8 cellular contexts compared by ENCODE assay signal in the genomic region with DNA sequence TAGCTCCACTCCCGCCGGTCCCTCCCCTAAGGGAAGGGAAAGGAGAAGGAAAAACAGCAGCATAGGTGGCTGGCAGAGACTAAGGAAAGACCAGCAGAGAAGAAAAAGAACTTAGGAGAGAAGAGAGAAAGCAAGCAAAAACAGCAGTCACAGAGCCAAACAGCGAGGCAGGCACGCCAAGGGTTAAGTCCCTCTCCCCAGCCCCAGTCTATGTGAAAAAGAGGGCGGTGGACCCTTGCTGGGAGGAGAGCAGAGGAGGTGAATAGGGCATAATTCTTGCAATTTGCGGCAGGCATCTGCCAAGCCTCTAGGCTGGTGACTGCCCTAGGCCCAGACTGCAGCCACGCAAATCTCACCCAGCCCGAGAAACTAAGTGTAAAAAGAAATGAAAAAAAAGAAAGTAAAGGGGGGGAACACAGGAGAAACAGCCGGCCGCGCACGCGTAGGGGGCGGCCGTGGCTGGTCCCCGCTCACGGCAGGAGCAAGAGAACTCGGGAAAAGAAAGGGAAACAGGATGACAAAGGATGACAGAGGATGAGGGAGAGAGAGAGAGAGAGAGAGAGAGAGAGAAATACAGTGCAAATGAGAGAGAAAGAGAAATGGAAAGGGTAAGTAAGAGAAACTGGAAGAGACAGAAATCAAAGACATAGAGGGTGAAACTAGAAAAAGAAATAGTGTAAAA. TPM values are rescaled to one million over a fixed set of nuclear protein-coding genes. Genes with fewer than 3 reads are reported as not detected.
DNase-seq lines count a peak whose midpoint lies in the region; FAIRE-seq and TF ChIP-seq lines count a peak whose summit lies in the region.

No MANE protein-coding gene starts in this region.

- H3K36me3 Mint-ChIP-seq in MCF 10A (ENCODE audit: insufficient read depth, unreplicated experiment) (no peaks in the 10 kb centered on the region), mesothelial cell of epicardium (no peaks in the 10 kb centered on the region)

- peak overlapping the region; percentile 26; the same call in 1 of the 2 replicates for H2AFZ ChIP-seq in KMS-11 (ENCODE audit: low read depth)

- TF ChIP-seq CTCF in A673 (conservative IDR thresholded peaks at IDR 0.05; ENCODE audit: low read depth, low read length), result no peak
- TF ChIP-seq CTCF in KMS-11 (conservative IDR thresholded peaks at IDR 0.05; ENCODE audit: low read depth, low read length), result no peak
- TF ChIP-seq CTCF in MCF 10A (IDR thresholded peaks at IDR 0.05; ENCODE audit: unreplicated experiment), result no peak
- TF ChIP-seq CTCF in mesothelial cell of epicardium (IDR thresholded peaks at IDR 0.05; ENCODE audit: unreplicated experiment), result no peak

- intact Hi-C loops in A673 (cut with micrococcal nuclease; ENCODE audit: unreplicated experiment) (no loop called here), MCF 10A (cut with micrococcal nuclease) (no loop called here)

- no peak overlapping the region for H3K9ac ChIP-seq in KMS-11

- H3K4me1 ChIP-seq in A673 (ENCODE audit: insufficient read depth, low read length, poor library complexity, severe bottlenecking), result no peaks in the 10 kb centered on the region
- no peaks in the 10 kb centered on the region for H3K4me1 ChIP-seq in KMS-11 (ENCODE audit: low read depth, poor library complexity, severe bottlenecking)

- H3K9me3 ChIP-seq in A673 (ENCODE audit: low read depth, low read length, poor library complexity, severe bottlenecking), result no peaks in the 10 kb centered on the region

- H3K9me3 Mint-ChIP-seq in MCF 10A (ENCODE audit: unreplicated experiment), result no peaks in the 10 kb centered on the region
- peaks cover 4% of the 10 kb centered on the region for H3K9me3 Mint-ChIP-seq in mesothelial cell of epicardium

- DNase-seq in A673 (ENCODE audit: low spot score), result peak; percentile 3
- no peak for DNase-seq in GM19239 (ENCODE audit: insufficient read length, low spot score)
- DNase-seq in MCF 10A (ENCODE audit: unreplicated experiment), result peak; percentile 10
- DNase-seq in mesothelial cell of epicardium (ENCODE audit: low spot score in 2 of 2, unreplicated experiment in 2 of 2), result no peak
- no peak for DNase-seq in frontal cortex (ENCODE audit: low spot score in 2 of 2)
- no peak for DNase-seq in OCI-M1 (lab: John Stamatoyannopoulos, UW)
- DNase-seq in NCI-H510A (lab: John Stamatoyannopoulos, UW), result no peak

- H3K79me2 ChIP-seq in KMS-11 (ENCODE audit: insufficient read depth, low read depth), result no peaks in the 10 kb centered on the region

- peak overlapping the region; percentile 57 for H3K4me3 Mint-ChIP-seq in MCF 10A (ENCODE audit: unreplicated experiment)
- peak overlapping the region; percentile 75 for H3K4me3 Mint-ChIP-seq in mesothelial cell of epicardium

- H3K4me1 Mint-ChIP-seq in MCF 10A (ENCODE audit: insufficient read depth, unreplicated experiment), result peaks cover 17% of the 10 kb centered on the region
- peaks cover 23% of the 10 kb centered on the region for H3K4me1 Mint-ChIP-seq in mesothelial cell of epicardium

- H3K27ac ChIP-seq in A673 (ENCODE audit: low read depth, low read length, poor library complexity, severe bottlenecking) (no peak overlapping the region), KMS-11 (no peak overlapping the region)

- H3K27me3 Mint-ChIP-seq in MCF 10A (ENCODE audit: insufficient read depth, unreplicated experiment), result peaks cover 15% of the 10 kb centered on the region
- H3K27me3 Mint-ChIP-seq in mesothelial cell of epicardium (ENCODE audit: low read depth), result no peaks in the 10 kb centered on the region

- H3K27me3 ChIP-seq in A673 (replicated peaks; ENCODE audit: insufficient read depth, low read depth, low read length, poor library complexity) (no peaks in the 10 kb centered on the region), KMS-11 (ENCODE audit: insufficient read depth, low read depth) (no peaks in the 10 kb centered on the region)

- no peak overlapping the region for H3K4me2 ChIP-seq in KMS-11

- peak overlapping the region; percentile 24 for H3K4me3 ChIP-seq in A673 (ENCODE audit: low read depth, low read length, poor library complexity, severe bottlenecking)
- H3K4me3 ChIP-seq in KMS-11 (IDR thresholded peaks at IDR 0.05; ENCODE audit: insufficient read depth, low read depth, low read length), result no peak overlapping the region

- BruUV-seq in A673 (replicated peaks; lab: Mats Ljungman, UMichigan) (no TSS peak), MCF 10A (replicated peaks; lab: Mats Ljungman, UMichigan) (no TSS peak)

- CTCF ChIA-PET in A673 (lab: Charles Lee), result no interaction called here
- CTCF ChIA-PET in MCF 10A (lab: Yijun Ruan, JAX), result no interaction called here

- POLR2A ChIA-PET in A673 (lab: Charles Lee; ENCODE audit: low non-redundant PET), result no interaction called here
- POLR2A ChIA-PET in MCF 10A (lab: Yijun Ruan, JAX), result interaction anchor here (0.6 to 1.0 kb wide), 4 partner anchors 45 to 795 kb away, joined by 3 to 4 read pairs (median 4); partner anchors contain the start of gene EOLA2

- H3K27ac Mint-ChIP-seq in MCF 10A (ENCODE audit: low read depth, unreplicated experiment) (peak overlapping the region; percentile 60), mesothelial cell of epicardium (peak overlapping the region; percentile 96)

- no peaks in the 10 kb centered on the region for H3K36me3 ChIP-seq in A673 (ENCODE audit: insufficient read depth, low read length, poor library complexity, severe bottlenecking)
- no peaks in the 10 kb centered on the region for H3K36me3 ChIP-seq in KMS-11 (ENCODE audit: insufficient read depth)

- peak; percentile 95 for FAIRE-seq in GM19239 (lab: Jason Lieb, UNC)
- FAIRE-seq in frontal cortex (lab: Jason Lieb, UNC), result no peak

- no peaks in the 10 kb centered on the region for H4K20me1 ChIP-seq in KMS-11 (ENCODE audit: insufficient read depth)

RNA-seq across cellular contexts. Expression of gene MAGEA9, which starts 48.6 kb away (rescaled TPM):
- total RNA-seq in A673 (2021) (not detected in 2 replicates), MCF 10A (2022) (not detected in 2 replicates), mesothelial cell of epicardium (not detected in 3 replicates), frontal cortex (not detected)

RNA-seq across cellular contexts. Expression of gene MAGEA8, which starts 50.6 kb away (rescaled TPM):
- total RNA-seq in A673 (2021) (not detected in 2 replicates), MCF 10A (2022) (not detected in 2 replicates), mesothelial cell of epicardium (not detected in 3 replicates), frontal cortex (not detected)

RNA-seq across cellular contexts. Expression of gene HSFX1, which starts 56.5 kb away (rescaled TPM):
- total RNA-seq in A673 (2021) (1.2 and 1.4 TPM in 2 replicates), MCF 10A (2022) (0.61 TPM in 1 of 2 replicates, not detected in the other), mesothelial cell of epicardium (1.9 to 2.1 TPM (median 2.0 TPM) in 3 replicates), frontal cortex (1.2 TPM)

Comparison
In these comparisons a context has a peak if more than half of its experiments do, and no peak if none do; other contexts are left out.
1. DNase-seq: peak in A673 (single experiment) and MCF 10A (single experiment); none in GM19239 (single experiment), mesothelial cell of epicardium (0 of 2), frontal cortex (0 of 2), OCI-M1 (single experiment) and NCI-H510A (single experiment).